In the genomic region with DNA sequence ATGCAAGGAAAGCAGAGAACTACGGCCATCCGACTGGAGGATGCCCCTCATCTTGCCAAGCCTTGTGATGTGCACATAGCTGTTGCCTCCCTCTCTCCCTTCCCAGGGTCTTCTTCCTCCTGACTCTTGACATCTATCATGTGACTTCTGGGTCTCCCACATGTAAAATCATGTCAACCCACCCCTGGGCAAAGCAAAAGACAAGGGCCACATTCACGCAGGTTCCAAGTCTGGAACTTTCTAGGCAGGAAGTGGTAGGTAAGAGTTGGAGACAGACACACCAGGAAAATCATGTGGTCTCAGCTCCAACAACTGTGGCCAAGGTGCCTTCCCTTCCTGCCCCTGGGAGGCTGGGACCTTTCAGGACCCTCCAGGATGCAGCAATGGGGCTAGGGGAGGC, we compare ENCODE assay signal across 2 cellular contexts.
A peak's percentile ranks its signal among the peaks of the same experiment; 100 is the strongest.
TF ChIP-seq lines count a peak whose summit lies in the region.

No MANE protein-coding gene starts in this region.

TF ChIP-seq in IMR-90, 13 proteins besides CTCF, POLR2A, EP300 and RAD21:
- TF ChIP-seq FOS (IDR thresholded peaks at IDR 0.05; ENCODE audit: low read depth, low read length) (no peak), BHLHE40 (IDR thresholded peaks at IDR 0.05; ENCODE audit: low read depth, low read length) (no peak), MAZ (IDR thresholded peaks at IDR 0.05; ENCODE audit: borderline replicate concordance, low read depth, low read length) (no peak)
- TF ChIP-seq, protein P1, sequence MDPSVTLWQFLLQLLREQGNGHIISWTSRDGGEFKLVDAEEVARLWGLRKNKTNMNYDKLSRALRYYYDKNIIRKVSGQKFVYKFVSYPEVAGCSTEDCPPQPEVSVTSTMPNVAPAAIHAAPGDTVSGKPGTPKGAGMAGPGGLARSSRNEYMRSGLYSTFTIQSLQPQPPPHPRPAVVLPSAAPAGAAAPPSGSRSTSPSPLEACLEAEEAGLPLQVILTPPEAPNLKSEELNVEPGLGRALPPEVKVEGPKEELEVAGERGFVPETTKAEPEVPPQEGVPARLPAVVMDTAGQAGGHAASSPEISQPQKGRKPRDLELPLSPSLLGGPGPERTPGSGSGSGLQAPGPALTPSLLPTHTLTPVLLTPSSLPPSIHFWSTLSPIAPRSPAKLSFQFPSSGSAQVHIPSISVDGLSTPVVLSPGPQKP (IDR thresholded peaks at IDR 0.05; ENCODE audit: borderline replicate concordance, low read depth, low read length): no peak

TF ChIP-seq in K562, 482 proteins besides CTCF, POLR2A, EP300 and RAD21:
- TF ChIP-seq GABPA (tag; conservative IDR thresholded peaks at IDR 0.05; ENCODE audit: low read depth): no peak
- TF ChIP-seq, protein P2, sequence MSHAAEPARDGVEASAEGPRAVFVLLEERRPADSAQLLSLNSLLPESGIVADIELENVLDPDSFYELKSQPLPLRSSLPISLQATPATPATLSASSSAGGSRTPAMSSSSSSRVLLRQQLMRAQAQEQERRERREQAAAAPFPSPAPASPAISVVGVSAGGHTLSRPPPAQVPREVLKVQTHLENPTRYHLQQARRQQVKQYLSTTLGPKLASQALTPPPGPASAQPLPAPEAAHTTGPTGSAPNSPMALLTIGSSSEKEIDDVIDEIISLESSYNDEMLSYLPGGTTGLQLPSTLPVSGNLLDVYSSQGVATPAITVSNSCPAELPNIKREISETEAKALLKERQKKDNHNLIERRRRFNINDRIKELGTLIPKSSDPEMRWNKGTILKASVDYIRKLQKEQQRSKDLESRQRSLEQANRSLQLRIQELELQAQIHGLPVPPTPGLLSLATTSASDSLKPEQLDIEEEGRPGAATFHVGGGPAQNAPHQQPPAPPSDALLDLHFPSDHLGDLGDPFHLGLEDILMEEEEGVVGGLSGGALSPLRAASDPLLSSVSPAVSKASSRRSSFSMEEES (CRISPR knock-in tag; IDR thresholded peaks at IDR 0.05): peak; percentile 1; the same call in 1 of the 2 replicates
